In the genomic region with DNA sequence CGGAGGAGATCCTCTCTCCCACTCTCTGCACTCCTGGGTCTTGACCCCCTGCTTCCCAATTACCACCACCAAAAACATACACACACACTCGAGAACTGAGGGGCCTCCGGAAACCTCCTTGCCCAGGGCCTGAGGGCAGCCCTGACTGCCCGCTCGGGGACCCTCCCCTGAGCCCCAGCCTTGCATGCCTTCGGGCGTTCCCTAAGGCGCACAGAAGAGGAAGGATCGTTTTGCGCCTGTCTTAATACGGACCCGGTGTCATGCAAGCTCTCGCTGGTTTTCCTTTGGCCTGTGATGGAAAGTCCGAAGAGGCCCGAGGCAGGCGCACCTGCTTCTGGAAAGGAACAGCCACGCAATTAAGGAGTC, we compare ENCODE assay signal across 9 cellular contexts. TPM values are rescaled to one million over a fixed set of nuclear protein-coding genes. Genes with fewer than 3 reads are reported as not detected.
DNase-seq lines count a peak whose midpoint lies in the region; ATAC-seq and TF ChIP-seq lines count a peak whose summit lies in the region.
"Had no signal": no experiment of that assay in that cellular context is flagged by ENCODE, and none has a peak within 500 bp of the region (broad histone marks: within the 10 kb centered on the region; RNA-seq: fewer than 3 reads in every experiment).

No MANE protein-coding gene starts in this region.

- peak; percentile 15 for ATAC-seq in GM18909 (IDR thresholded peaks at IDR 0.05; ENCODE audit: poor library complexity, unreplicated experiment)

- 6% methylated on average over 17 of the region's 17 CpGs for WGBS in HUES64
- 41 to 51% methylated on average over 17 of the region's 17 CpGs for WGBS in sigmoid colon, 2 donors

- H2AFZ ChIP-seq in PC-9, result no peak overlapping the region

- H3K9me2 ChIP-seq in PC-9 (ENCODE audit: insufficient read depth), result no peaks in the 10 kb centered on the region

- no peaks in the 10 kb centered on the region for H3K36me3 ChIP-seq in HUES64 (ENCODE audit: insufficient read depth, low read length)
- H3K36me3 ChIP-seq in sigmoid colon, result no peaks in the 10 kb centered on the region
- no peaks in the 10 kb centered on the region for H3K36me3 ChIP-seq in PC-9 (ENCODE audit: low read depth)

- TF ChIP-seq POLR2A in sigmoid colon (IDR thresholded peaks at IDR 0.05), result no peak

- H3K9me3 ChIP-seq in HUES64 (ENCODE audit: insufficient read depth, low read depth, low read length), result no peaks in the 10 kb centered on the region
- H3K9me3 ChIP-seq in sigmoid colon, result no peaks in the 10 kb centered on the region
- no peaks in the 10 kb centered on the region for H3K9me3 ChIP-seq in PC-9 (ENCODE audit: insufficient read depth, low read depth)

- H3K4me1 ChIP-seq in HUES64 (ENCODE audit: insufficient read depth, low read length) (peaks cover 11% of the 10 kb centered on the region; the same call in 1 of the 2 replicates), sigmoid colon (peaks cover 0 to 31% (median 21%) of the 10 kb centered on the region in 4 donors), PC-9 (replicated peaks; ENCODE audit: insufficient read depth) (no peaks in the 10 kb centered on the region)

- intact Hi-C loops in sigmoid colon (cut with DNase I), result loop anchor here (10.0 kb wide), 2 partner anchors 161 to 1191 kb away; a partner anchor contains a TSS
- intact Hi-C loops in PC-9 (cut with micrococcal nuclease; ENCODE audit: unreplicated experiment), result no loop called here

- no peak overlapping the region for H3K9ac ChIP-seq in HUES64 (ENCODE audit: low read depth, low read length)

- H3K79me2 ChIP-seq in PC-9 (ENCODE audit: low read depth), result no peaks in the 10 kb centered on the region

- H3K4me3 ChIP-seq in HUES64 (ENCODE audit: low read length), result peak overlapping the region; percentile 73
- peak overlapping the region; percentile 70 for H3K4me3 ChIP-seq in coronary artery
- peak overlapping the region in 3 of 4 donors; percentile 50 to 57 (median 51) for H3K4me3 ChIP-seq in sigmoid colon
- no peak overlapping the region for H3K4me3 ChIP-seq in PC-9

- POLR2A ChIA-PET in PC-9 (lab: Charles Lee; ENCODE audit: unreplicated experiment), result no interaction called here

- in situ Hi-C loops in KBM-7 (cut with MboI; ENCODE audit: low pct_unique_long_range_greater_than_20kb, low sequenced_read_pairs), result loop anchor here (25.0 kb wide), 1 partner anchor 236 kb away; no protein-coding TSS in a partner anchor

- TF ChIP-seq EP300 in sigmoid colon (IDR thresholded peaks at IDR 0.05), result no peak

- no peak overlapping the region for H3K4me2 ChIP-seq in PC-9

- H4K20me1 ChIP-seq in PC-9 (ENCODE audit: insufficient read depth), result no peaks in the 10 kb centered on the region

- TF ChIP-seq CTCF in coronary artery (IDR thresholded peaks at IDR 0.05) (no peak), sigmoid colon (IDR thresholded peaks at IDR 0.05) (no peak), PC-9 (conservative IDR thresholded peaks at IDR 0.05) (no peak)

- H3F3A ChIP-seq in PC-9 (ENCODE audit: insufficient read depth, low read depth), result no peaks in the 10 kb centered on the region

- no peak overlapping the region for H3K27ac ChIP-seq in HUES64 (ENCODE audit: low read depth, low read length)
- no peak overlapping the region for H3K27ac ChIP-seq in coronary artery
- H3K27ac ChIP-seq in sigmoid colon, result no peak overlapping the region
- no peak overlapping the region for H3K27ac ChIP-seq in PC-9

- no peak for DNase-seq in coronary artery (ENCODE audit: low spot score)
- no peak for DNase-seq in sigmoid colon
- no peak for DNase-seq in GM19240 (ENCODE audit: insufficient read length, low spot score)
- no peak for DNase-seq in DMS 273 treated with DMSO at 0.1 percent for 48 hours (lab: John Stamatoyannopoulos, UW)
- DNase-seq in PC-9, result no peak
- no peak for DNase-seq in KBM-7

- no TSS peak for BruUV-seq in PC-9 (replicated peaks; lab: Mats Ljungman, UMichigan)

- peaks cover 87% of the 10 kb centered on the region for H3K27me3 ChIP-seq in HUES64 (ENCODE audit: insufficient read depth, low read length)
- H3K27me3 ChIP-seq in sigmoid colon, result peaks cover 22 to 50% (median 34%) of the 10 kb centered on the region in 3 donors
- peaks cover 68% of the 10 kb centered on the region for H3K27me3 ChIP-seq in PC-9 (ENCODE audit: insufficient read depth, low read depth)

- CTCF ChIA-PET in PC-9 (lab: Charles Lee), result no interaction called here

RNA-seq across cellular contexts. Expression of a gene that starts 19.8 kb away (rescaled TPM):
- 2.5 TPM for polyA plus RNA-seq in HUES64 (2013, experiment 1 of 2)
- polyA plus RNA-seq in HUES64 (2013, experiment 2 of 2), result 7.8 TPM
- total RNA-seq in sigmoid colon (1 to 10 TPM in 1 of 4 donors, under 1 TPM in 3; 0.36 to 1.4 (median 0.80) TPM), PC-9 (2021) (not detected in 2 replicates)
- polyA plus RNA-seq in sigmoid colon, result under 1 TPM in 1 of 3 donors, not detected in 2; 0.39 TPM
- total RNA-seq: esophagus mucosa had no signal
